ENCODE assay signal across 8 cellular contexts in the genomic region with DNA sequence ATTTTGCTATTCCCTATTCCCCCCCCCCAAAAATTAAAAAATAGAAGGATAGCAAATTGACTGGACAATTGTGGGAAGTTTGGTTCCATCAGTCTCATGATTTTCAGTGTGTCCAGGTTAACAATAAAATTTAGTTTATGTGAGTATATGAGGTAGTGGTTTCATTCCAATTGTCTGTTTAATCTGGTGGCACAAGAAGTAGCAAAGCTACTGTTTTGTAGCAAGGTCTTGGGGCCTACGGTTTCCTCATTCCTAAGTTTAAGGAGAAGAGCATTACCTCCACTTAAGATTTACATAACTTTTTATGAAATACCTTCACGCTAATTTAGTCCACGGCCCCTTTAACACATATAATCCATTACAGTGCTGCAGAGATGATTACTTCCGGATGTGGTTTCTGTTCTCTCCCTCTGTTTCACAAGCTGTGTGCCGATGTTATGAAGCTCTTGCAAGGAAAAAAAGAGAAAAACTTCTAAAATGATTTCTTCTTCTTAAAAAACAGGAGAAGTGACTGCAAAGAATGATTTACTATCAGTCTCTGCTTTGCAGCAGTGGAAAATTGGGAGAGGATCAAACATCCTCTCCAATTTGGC. TPM values are rescaled to one million over a fixed set of nuclear protein-coding genes. Genes with fewer than 3 reads are reported as not detected.
DNase-seq lines count a peak whose midpoint lies in the region; ATAC-seq and TF ChIP-seq lines count a peak whose summit lies in the region.

No MANE protein-coding gene starts in this region.

- peaks cover 41% of the 10 kb centered on the region for H3K27me3 Mint-ChIP-seq in stimulated activated memory B cell treated with anti-CD40 and anti-IgM and Interleukin-4, amounts not matched to agents 10 μg/mL and 1 μg/mL and 100 μg/mL, for 72 hours

- intact Hi-C loops in uterus (cut with DNase I; ENCODE audit: low total_unique reads): loop anchor here (5.0 kb wide), 2 partner anchors 126 to 301 kb away; no protein-coding TSS in a partner anchor

- H3K36me3 ChIP-seq in uterus: no peaks in the 10 kb centered on the region

- H3K4me3 Mint-ChIP-seq in stimulated activated memory B cell treated with anti-CD40 and anti-IgM and Interleukin-4, amounts not matched to agents 10 μg/mL and 1 μg/mL and 100 μg/mL, for 72 hours: no peak overlapping the region

- no peaks in the 10 kb centered on the region for H3K9me3 ChIP-seq in uterus

- H3K36me3 Mint-ChIP-seq in stimulated activated memory B cell treated with anti-CD40 and anti-IgM and Interleukin-4, amounts not matched to agents 10 μg/mL and 1 μg/mL and 100 μg/mL, for 72 hours: no peaks in the 10 kb centered on the region

- peak overlapping the region in 1 of 2 donors; percentile 1 for H3K4me3 ChIP-seq in uterus

- H3K27me3 ChIP-seq in uterus: no peaks in the 10 kb centered on the region

- ATAC-seq in stimulated activated memory B cell treated with anti-CD40 and anti-IgM and Interleukin-4, amounts not matched to agents 10 μg/mL and 1 μg/mL and 100 μg/mL, for 72 hours: no peak

- peaks cover 0 to 5% of the 10 kb centered on the region in 2 donors for H3K4me1 ChIP-seq in uterus

- TF ChIP-seq CTCF in uterus (IDR thresholded peaks at IDR 0.05): no peak

- H3K27ac ChIP-seq in uterus: peak overlapping the region; percentile 69

- no peaks in the 10 kb centered on the region for H3K9me3 Mint-ChIP-seq in stimulated activated memory B cell treated with anti-CD40 and anti-IgM and Interleukin-4, amounts not matched to agents 10 μg/mL and 1 μg/mL and 100 μg/mL, for 72 hours

- no peak for TF ChIP-seq POLR2A in uterus (IDR thresholded peaks at IDR 0.05)

- H3K4me1 Mint-ChIP-seq in stimulated activated memory B cell treated with anti-CD40 and anti-IgM and Interleukin-4, amounts not matched to agents 10 μg/mL and 1 μg/mL and 100 μg/mL, for 72 hours: peaks cover 11% of the 10 kb centered on the region

- no peak overlapping the region for H3K27ac Mint-ChIP-seq in stimulated activated memory B cell treated with anti-CD40 and anti-IgM and Interleukin-4, amounts not matched to agents 10 μg/mL and 1 μg/mL and 100 μg/mL, for 72 hours

- peak; percentile 20 for DNase-seq in stimulated activated CD4-positive, alpha-beta T cell treated with anti-CD3 and anti-CD28 coated beads, Interleukin-15, amount 100 ng/mL, for 24 hours
- no peak for DNase-seq in stimulated activated CD4-positive, alpha-beta T cell treated with anti-CD3 and anti-CD28 coated beads, Interleukin-2, amount 100 ng/mL, for 24 hours
- DNase-seq in NOMO-1 treated with DMSO at 0.1 percent for 48 hours (lab: John Stamatoyannopoulos, UW; ENCODE audit: unreplicated experiment) (peak; percentile 97), fibroblast of gingiva (ENCODE audit: low read depth) (peak; percentile 55), uterus (no peak), NCI-H82 (lab: John Stamatoyannopoulos, UW) (no peak)
- no peak for DNase-seq in effector CD8-positive, alpha-beta T cell (lab: John Stamatoyannopoulos, UW)

RNA-seq across cellular contexts. Expression of gene NPVF, which starts 32.7 kb away (rescaled TPM):
- not detected for total RNA-seq in uterus

Comparison
In these comparisons a context has a peak if more than half of its experiments do, and no peak if none do; other contexts are left out.
1. DNase-seq: peak in stimulated activated CD4-positive, alpha-beta T cell treated with anti-CD3 and anti-CD28 coated beads, Interleukin-15, amount 100 ng/mL, for 24 hours (single experiment), NOMO-1 treated with DMSO at 0.1 percent for 48 hours (single experiment) and fibroblast of gingiva (single experiment); none in stimulated activated CD4-positive, alpha-beta T cell treated with anti-CD3 and anti-CD28 coated beads, Interleukin-2, amount 100 ng/mL, for 24 hours (0 of 2), uterus (0 of 2), effector CD8-positive, alpha-beta T cell (single experiment) and NCI-H82 (single experiment).